In genomic region chr2:11370377-11371098, GRCh38 we compare ENCODE assay signal across 12 cellular contexts.
DNase-seq lines count a peak whose midpoint lies in the region; ATAC-seq and TF ChIP-seq lines count a peak whose summit lies in the region.
"Had no signal": no experiment of that assay in that cellular context is flagged by ENCODE, and none has a peak within 500 bp of the region (broad histone marks: within the 10 kb centered on the region; RNA-seq: fewer than 3 reads in every experiment).

No MANE protein-coding gene starts in this region.

- DNase-seq in T1000 (lab: John Stamatoyannopoulos, UW) (peak; percentile 12), left kidney (ENCODE audit: low read depth, low spot score) (peak; percentile 19), NCI-H82 treated with DMSO at 0.1 percent for 48 hours (lab: John Stamatoyannopoulos, UW; ENCODE audit: unreplicated experiment) (no peak), globus pallidus (ENCODE audit: low spot score) (no peak), GM10266 (ENCODE audit: extremely low spot score) (no peak)
- no peak for DNase-seq in stimulated activated naive CD8-positive, alpha-beta T cell treated with anti-CD3 and anti-CD28 coated beads, Interleukin-15, Interleukin-2, amounts not matched to agents 100 U/mL and 50 U/mL, for 24 hours
- DNase-seq: activated T-cell treated with anti-CD3 and anti-CD28 coated beads, Interleukin-2, amount 50 U/mL, for 24 hours; NCI-H1436 treated with DMSO at 0.1 percent for 48 hours; stimulated activated CD4-positive, alpha-beta T cell treated with anti-CD3 and anti-CD28 coated beads, Interleukin-12 subunit alpha, Interleukin-12 subunit beta, amount 100 ng/mL, for 4 hours had no signal

- no peak for TF ChIP-seq EP300 in Ishikawa (IDR thresholded peaks at IDR 0.05; ENCODE audit: borderline replicate concordance)

- no peak for TF ChIP-seq CTCF in C4-2B (conservative IDR thresholded peaks at IDR 0.05)
- TF ChIP-seq CTCF in GM10266 (IDR thresholded peaks at IDR 0.05; ENCODE audit: control insufficient read depth, insufficient read depth, low read depth, missing control alignments), result no peak

- ATAC-seq in stimulated activated naive CD8-positive, alpha-beta T cell treated with anti-CD3 and anti-CD28 coated beads, Interleukin-15, Interleukin-2, amounts not matched to agents 100 U/mL and 50 U/mL, for 24 hours, result no peak

- H3K27ac ChIP-seq in C4-2B, result peak overlapping the region; percentile 14
- H3K27ac ChIP-seq: vagina had no signal

- no peak for TF ChIP-seq RAD21 in Ishikawa (IDR thresholded peaks at IDR 0.05; ENCODE audit: low read depth)

TF ChIP-seq in Ishikawa, 13 proteins besides CTCF, POLR2A, EP300 and RAD21:
- TF ChIP-seq USF1 (IDR thresholded peaks at IDR 0.05) (peak; percentile 70), NFIC (IDR thresholded peaks at IDR 0.05) (no peak)
- TF ChIP-seq, protein P1, sequence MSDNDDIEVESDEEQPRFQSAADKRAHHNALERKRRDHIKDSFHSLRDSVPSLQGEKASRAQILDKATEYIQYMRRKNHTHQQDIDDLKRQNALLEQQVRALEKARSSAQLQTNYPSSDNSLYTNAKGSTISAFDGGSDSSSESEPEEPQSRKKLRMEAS (IDR thresholded peaks at IDR 0.05), result 0 out of 2 replicates have a peak, but pooled peaks have one; percentile 51

Comparison
In these comparisons a context has a peak if more than half of its experiments do, and no peak if none do; other contexts are left out.
1. DNase-seq: peak in T1000 (single experiment) and left kidney (single experiment); none in NCI-H82 treated with DMSO at 0.1 percent for 48 hours (single experiment), globus pallidus (single experiment), GM10266 (single experiment) and stimulated activated naive CD8-positive, alpha-beta T cell treated with anti-CD3 and anti-CD28 coated beads, Interleukin-15, Interleukin-2, amounts not matched to agents 100 U/mL and 50 U/mL, for 24 hours (single experiment).